In genomic region chr17:29565643-29566472, GRCh38 we compare ENCODE assay signal across 1 cellular context.
A peak's percentile ranks its signal among the peaks of the same experiment; 100 is the strongest.
TF ChIP-seq lines count a peak whose summit lies in the region.

No MANE protein-coding gene starts in this region.

TF ChIP-seq in HepG2, 621 proteins besides CTCF, POLR2A, EP300 and RAD21 (continued from another document and continues in another):
- TF ChIP-seq ZNF569 (CRISPR knock-in tag; IDR thresholded peaks at IDR 0.05; ENCODE audit: borderline replicate concordance) (no peak), SOX13 (IDR thresholded peaks at IDR 0.05) (no peak), SOX13 (CRISPR knock-in tag; conservative IDR thresholded peaks at IDR 0.05 in 1 of 2, IDR thresholded peaks at IDR 0.05 in 1 of 2) (peak in 1 of 2 experiments; percentile 20; a peak in 1 of 4 replicates), NFKBIZ (CRISPR knock-in tag; IDR thresholded peaks at IDR 0.05) (no peak), RBAK (CRISPR knock-in tag; IDR thresholded peaks at IDR 0.05) (no peak), TEF (CRISPR knock-in tag; IDR thresholded peaks at IDR 0.05) (no peak), AGO1 (IDR thresholded peaks at IDR 0.05; ENCODE audit: low read depth, low read length, poor library complexity, severe bottlenecking) (peak; percentile 74), ZBTB44 (CRISPR knock-in tag; IDR thresholded peaks at IDR 0.05) (no peak), SMAD9 (CRISPR knock-in tag; IDR thresholded peaks at IDR 0.05) (no peak), JDP2 (CRISPR knock-in tag; IDR thresholded peaks at IDR 0.05; ENCODE audit: borderline replicate concordance) (no peak), GRHL1 (CRISPR knock-in tag; conservative IDR thresholded peaks at IDR 0.05) (no peak), HNF4G (IDR thresholded peaks at IDR 0.05; ENCODE audit: borderline replicate concordance, low read depth, low read length) (peak; percentile 26; the same call in 1 of the 2 replicates), HNF4G (CRISPR knock-in tag; IDR thresholded peaks at IDR 0.05; ENCODE audit: borderline replicate concordance, low read depth) (no peak), ZNF138 (CRISPR knock-in tag; IDR thresholded peaks at IDR 0.05; ENCODE audit: low read depth) (peak; percentile 57; the same call in 1 of the 2 replicates), MLXIP (CRISPR knock-in tag; IDR thresholded peaks at IDR 0.05; ENCODE audit: borderline replicate concordance) (no peak), TEAD2 (CRISPR knock-in tag; IDR thresholded peaks at IDR 0.05) (no peak), TCF7 (IDR thresholded peaks at IDR 0.05; ENCODE audit: low read depth) (no peak), SNRNP70 (IDR thresholded peaks at IDR 0.05; ENCODE audit: low read depth, low read length) (no peak), ZNF713 (CRISPR knock-in tag; IDR thresholded peaks at IDR 0.05) (no peak), ZFP36L2 (CRISPR knock-in tag; IDR thresholded peaks at IDR 0.05) (no peak), TRIM22 (IDR thresholded peaks at IDR 0.05) (no peak), GABPB1 (CRISPR knock-in tag; IDR thresholded peaks at IDR 0.05) (peak; percentile 67), ZNF644 (CRISPR knock-in tag; IDR thresholded peaks at IDR 0.05; ENCODE audit: low read depth) (no peak), BRD4 (CRISPR knock-in tag; IDR thresholded peaks at IDR 0.05) (no peak), NR0B2 (CRISPR knock-in tag; IDR thresholded peaks at IDR 0.05) (no peak), ATF7-NPFF (CRISPR knock-in tag; IDR thresholded peaks at IDR 0.05; ENCODE audit: low read depth) (peak; percentile 27; the same call in 1 of the 2 replicates), ZNF367 (CRISPR knock-in tag; IDR thresholded peaks at IDR 0.05; ENCODE audit: borderline replicate concordance) (no peak), SMARCE1 (IDR thresholded peaks at IDR 0.05; ENCODE audit: borderline replicate concordance) (no peak), ZNF205 (CRISPR knock-in tag; IDR thresholded peaks at IDR 0.05) (no peak), AHDC1 (CRISPR knock-in tag; IDR thresholded peaks at IDR 0.05; ENCODE audit: borderline replicate concordance) (no peak), ZNF646 (CRISPR knock-in tag; IDR thresholded peaks at IDR 0.05) (no peak), ZBTB2 (CRISPR knock-in tag; IDR thresholded peaks at IDR 0.05; ENCODE audit: low read depth) (no peak), GATA4 (IDR thresholded peaks at IDR 0.05; ENCODE audit: borderline replicate concordance, low read depth) (no peak), ZNF761 (CRISPR knock-in tag; conservative IDR thresholded peaks at IDR 0.05) (0 out of 2 replicates have a peak, but pooled peaks have one; percentile 48), ZNF619 (CRISPR knock-in tag; IDR thresholded peaks at IDR 0.05) (0 out of 2 replicates have a peak, but pooled peaks have one; percentile 44)
